1 cellular context compared by ENCODE assay signal in genomic region chr20:37436527-37436926, GRCh38.
TF ChIP-seq lines count a peak whose summit lies in the region.

No MANE protein-coding gene starts in this region.

TF ChIP-seq in HepG2, 621 proteins besides CTCF, POLR2A, EP300 and RAD21:
- TF ChIP-seq MNT (IDR thresholded peaks at IDR 0.05) (peak; percentile 88), CBX1 (IDR thresholded peaks at IDR 0.05; ENCODE audit: low read depth) (no peak), EEA1 (CRISPR knock-in tag; IDR thresholded peaks at IDR 0.05; ENCODE audit: borderline replicate concordance) (no peak), BATF2 (CRISPR knock-in tag; IDR thresholded peaks at IDR 0.05) (no peak)
